In genomic region chr11:117877120-117877784, GRCh38 we compare ENCODE assay signal across 8 cellular contexts. TPM values are rescaled to one million over a fixed set of nuclear protein-coding genes. Genes with fewer than 3 reads are reported as not detected.
DNase-seq lines count a peak whose midpoint lies in the region; ATAC-seq and TF ChIP-seq lines count a peak whose summit lies in the region.

No MANE protein-coding gene starts in this region.

- no peaks in the 10 kb centered on the region for H3K36me3 ChIP-seq in tibial artery

- H3K27me3 ChIP-seq in tibial artery: peaks cover 4 to 74% of the 10 kb centered on the region in 2 donors

- peaks cover 71% of the 10 kb centered on the region for H3K27me3 Mint-ChIP-seq in activated CD4-positive, alpha-beta T cell treated with anti-CD3 and anti-CD28 coated beads, Interleukin-2, amount 10 ng/mL, durations not matched to agents 24 days and 14 days
- H3K27me3 Mint-ChIP-seq in central memory CD8-positive, alpha-beta T cell: peaks cover 98% of the 10 kb centered on the region
- H3K27me3 Mint-ChIP-seq in memory B cell: peaks cover 44% of the 10 kb centered on the region

- no peaks in the 10 kb centered on the region for H3K9me3 ChIP-seq in tibial artery

- H3K4me3 ChIP-seq in tibial artery: peak overlapping the region; percentile 46 to 49

- no peaks in the 10 kb centered on the region for H3K9me3 Mint-ChIP-seq in activated CD4-positive, alpha-beta T cell treated with anti-CD3 and anti-CD28 coated beads, Interleukin-2, amount 10 ng/mL, durations not matched to agents 24 days and 14 days
- H3K9me3 Mint-ChIP-seq in central memory CD8-positive, alpha-beta T cell: no peaks in the 10 kb centered on the region
- H3K9me3 Mint-ChIP-seq in memory B cell: no peaks in the 10 kb centered on the region

- H3K4me1 ChIP-seq in tibial artery: peaks cover 0 to 19% (median 14%) of the 10 kb centered on the region in 4 donors

- H3K4me1 Mint-ChIP-seq in activated CD4-positive, alpha-beta T cell treated with anti-CD3 and anti-CD28 coated beads, Interleukin-2, amount 10 ng/mL, durations not matched to agents 24 days and 14 days: peaks cover 20% of the 10 kb centered on the region
- H3K4me1 Mint-ChIP-seq in central memory CD8-positive, alpha-beta T cell: peaks cover 23% of the 10 kb centered on the region
- H3K4me1 Mint-ChIP-seq in memory B cell: peaks cover 19% of the 10 kb centered on the region

- ATAC-seq in central memory CD8-positive, alpha-beta T cell (replicated peaks; ENCODE audit: extremely low read depth, poor library complexity, severe bottlenecking): no peak
- ATAC-seq in memory B cell (ENCODE audit: low read depth) (no peak), HG02798 (IDR thresholded peaks at IDR 0.05; ENCODE audit: poor library complexity, unreplicated experiment) (no peak), HG03439 (IDR thresholded peaks at IDR 0.05; ENCODE audit: unreplicated experiment) (no peak)

- intact Hi-C loops in activated CD4-positive, alpha-beta T cell treated with anti-CD3 and anti-CD28 coated beads, Interleukin-2, amount 10 ng/mL, durations not matched to agents 24 days and 14 days (cut with micrococcal nuclease): no loop called here
- intact Hi-C loops in tibial artery (cut with DNase I; ENCODE audit: low total_unique reads): no loop called here

- H3K36me3 Mint-ChIP-seq in activated CD4-positive, alpha-beta T cell treated with anti-CD3 and anti-CD28 coated beads, Interleukin-2, amount 10 ng/mL, durations not matched to agents 24 days and 14 days (ENCODE audit: low read depth): no peaks in the 10 kb centered on the region
- peaks cover 2% of the 10 kb centered on the region for H3K36me3 Mint-ChIP-seq in central memory CD8-positive, alpha-beta T cell (ENCODE audit: insufficient read depth)
- no peaks in the 10 kb centered on the region for H3K36me3 Mint-ChIP-seq in memory B cell

- H3K4me3 Mint-ChIP-seq in activated CD4-positive, alpha-beta T cell treated with anti-CD3 and anti-CD28 coated beads, Interleukin-2, amount 10 ng/mL, durations not matched to agents 24 days and 14 days: peak overlapping the region; percentile 66
- peak overlapping the region; percentile 37 for H3K4me3 Mint-ChIP-seq in central memory CD8-positive, alpha-beta T cell
- H3K4me3 Mint-ChIP-seq in memory B cell: peak overlapping the region; percentile 58

- H3K27ac Mint-ChIP-seq in activated CD4-positive, alpha-beta T cell treated with anti-CD3 and anti-CD28 coated beads, Interleukin-2, amount 10 ng/mL, durations not matched to agents 24 days and 14 days: no peak overlapping the region
- H3K27ac Mint-ChIP-seq in central memory CD8-positive, alpha-beta T cell (ENCODE audit: low read depth): no peak overlapping the region
- H3K27ac Mint-ChIP-seq in memory B cell: no peak overlapping the region

- TF ChIP-seq CTCF in tibial artery (IDR thresholded peaks at IDR 0.05): no peak

- DNase-seq in activated CD4-positive, alpha-beta T cell treated with anti-CD3 and anti-CD28 coated beads, Interleukin-2, amount 10 ng/mL, durations not matched to agents 24 days and 14 days: no peak
- no peak for DNase-seq in activated CD4-positive, alpha-beta T cell treated with anti-CD3 and anti-CD28 coated beads for 48 hours
- no peak for DNase-seq in central memory CD8-positive, alpha-beta T cell (ENCODE audit: low spot score in 2 of 2)
- DNase-seq in memory B cell (ENCODE audit: low spot score in 2 of 2) (no peak), tibial artery (no peak), retina (no peak)

- no peak overlapping the region for H3K27ac ChIP-seq in tibial artery

RNA-seq across cellular contexts. Expression of gene FXYD6, which starts 0.8 kb away (rescaled TPM):
- total RNA-seq in activated CD4-positive, alpha-beta T cell treated with anti-CD3 and anti-CD28 coated beads, Interleukin-2, amount 10 ng/mL, durations not matched to agents 24 days and 14 days: not detected in 2 replicates

RNA-seq across cellular contexts. Expression of gene TMPRSS13, which starts 52.0 kb away (rescaled TPM):
- 1.2 and 1.5 TPM in 2 replicates for total RNA-seq in activated CD4-positive, alpha-beta T cell treated with anti-CD3 and anti-CD28 coated beads, Interleukin-2, amount 10 ng/mL, durations not matched to agents 24 days and 14 days

RNA-seq across cellular contexts. Expression of gene FXYD2, which starts 52.7 kb away (rescaled TPM):
- total RNA-seq in activated CD4-positive, alpha-beta T cell treated with anti-CD3 and anti-CD28 coated beads, Interleukin-2, amount 10 ng/mL, durations not matched to agents 24 days and 14 days: 1.1 and 1.9 TPM in 2 replicates
